In genomic region chr10:104577171-104577570, GRCh38 we compare ENCODE assay signal across 14 cellular contexts.
DNase-seq lines count a peak whose midpoint lies in the region; ATAC-seq and TF ChIP-seq lines count a peak whose summit lies in the region.
"Had no signal": no experiment of that assay in that cellular context is flagged by ENCODE, and none has a peak within 500 bp of the region (broad histone marks: within the 10 kb centered on the region; RNA-seq: fewer than 3 reads in every experiment).

No MANE protein-coding gene starts in this region.

- no peak overlapping the region for H2AFZ ChIP-seq in hepatocyte

- H3K4me1 ChIP-seq in endodermal cell (ENCODE audit: control insufficient read depth, insufficient read depth, low read length) (no peaks in the 10 kb centered on the region), lung (ENCODE audit: control insufficient read depth in 2 of 2, insufficient read depth in 2 of 2, low read length in 2 of 2) (no peaks in the 10 kb centered on the region), hepatocyte (ENCODE audit: insufficient read depth) (no peaks in the 10 kb centered on the region), psoas muscle (no peaks in the 10 kb centered on the region)
- H3K4me1 ChIP-seq: BE2C had no signal

- H4K20me1 ChIP-seq in hepatocyte (ENCODE audit: insufficient read depth, poor library complexity, severe bottlenecking): no peaks in the 10 kb centered on the region

- H3K4me3 Mint-ChIP-seq in endodermal cell: no peak overlapping the region
- H3K4me3 Mint-ChIP-seq: CD4-positive, alpha-beta memory T cell; H9 had no signal

- H3K4me1 Mint-ChIP-seq in endodermal cell: no peaks in the 10 kb centered on the region

- WGBS in endodermal cell (ENCODE audit: insufficient coverage in 1 of 2, insufficient read length in 1 of 2), 2 experiments: 70 to 85% methylated on average over 3 to 5 of the region's 5 CpGs
- 61 to 67% methylated on average over 5 of the region's 5 CpGs for WGBS in lung, 2 donors
- 66% methylated on average over 5 of the region's 5 CpGs for WGBS in hepatocyte (ENCODE audit: low lambda C conversion rate, missing lambda C conversion rate)
- WGBS in psoas muscle, 3 donors: 29 to 38% (median 38%) methylated on average over 5 of the region's 5 CpGs

- no peaks in the 10 kb centered on the region for H3K9me3 Mint-ChIP-seq in endodermal cell
- H3K9me3 Mint-ChIP-seq: H9 had no signal

- H3K9ac ChIP-seq in endodermal cell (ENCODE audit: extremely low read depth, low read length, poor library complexity, severe bottlenecking): no peak overlapping the region

- H3K79me2 ChIP-seq in hepatocyte: no peaks in the 10 kb centered on the region

- H3K27me3 Mint-ChIP-seq in endodermal cell (ENCODE audit: insufficient read depth): peaks cover 7% of the 10 kb centered on the region

- H3K27me3 ChIP-seq in endodermal cell (ENCODE audit: control insufficient read depth, insufficient read depth, low read length, poor library complexity, severe bottlenecking) (no peaks in the 10 kb centered on the region), lung (ENCODE audit: control insufficient read depth, insufficient read depth) (no peaks in the 10 kb centered on the region), hepatocyte (peaks cover 12% of the 10 kb centered on the region), psoas muscle (ENCODE audit: insufficient read depth in 3 of 3, low read length in 2 of 3) (peaks cover 0 to 5% (median 2%) of the 10 kb centered on the region in 3 donors)
- H3K27me3 ChIP-seq: BE2C had no signal

- H3K36me3 ChIP-seq in endodermal cell (ENCODE audit: control insufficient read depth, insufficient read depth, low read length) (no peaks in the 10 kb centered on the region), lung (ENCODE audit: control insufficient read depth in 2 of 2, insufficient read depth in 2 of 2, low read length in 2 of 2) (no peaks in the 10 kb centered on the region), hepatocyte (replicated peaks; ENCODE audit: insufficient read depth, low read depth) (no peaks in the 10 kb centered on the region), psoas muscle (ENCODE audit: insufficient read depth in 1 of 2, low read depth in 1 of 2) (no peaks in the 10 kb centered on the region)
- H3K36me3 ChIP-seq: BE2C had no signal

- ATAC-seq in lung (ENCODE audit: insufficient read depth, low FRiP score) (no peak), psoas muscle (no peak)

- no peaks in the 10 kb centered on the region for H3K36me3 Mint-ChIP-seq in endodermal cell (ENCODE audit: low read depth)
- H3K36me3 Mint-ChIP-seq: CD4-positive, alpha-beta memory T cell had no signal

- no peak for TF ChIP-seq CTCF in endodermal cell (conservative IDR thresholded peaks at IDR 0.05)
- no peak for TF ChIP-seq CTCF in lung (IDR thresholded peaks at IDR 0.05; ENCODE audit: control extremely low read depth, extremely low read depth)
- no peak for TF ChIP-seq CTCF in hepatocyte (IDR thresholded peaks at IDR 0.05; ENCODE audit: poor library complexity)
- no peak for TF ChIP-seq CTCF in psoas muscle (IDR thresholded peaks at IDR 0.05)
- no peak for TF ChIP-seq CTCF in GM20000 (IDR thresholded peaks at IDR 0.05; ENCODE audit: extremely low read depth, missing control alignments)

- H3K4me3 ChIP-seq in endodermal cell (ENCODE audit: low read length) (no peak overlapping the region), lung (no peak overlapping the region), hepatocyte (no peak overlapping the region), psoas muscle (no peak overlapping the region)

- H3K4me2 ChIP-seq in hepatocyte: no peak overlapping the region

- H3K27ac ChIP-seq in endodermal cell (ENCODE audit: low read depth, low read length) (no peak overlapping the region), lung (ENCODE audit: low read depth in 1 of 2, low read length in 1 of 2) (no peak overlapping the region), hepatocyte (no peak overlapping the region), psoas muscle (no peak overlapping the region)
- H3K27ac ChIP-seq: C4-2B had no signal

- H3K9me2 ChIP-seq in hepatocyte (replicated peaks; ENCODE audit: insufficient read depth): no peaks in the 10 kb centered on the region

- no peak overlapping the region for H3K27ac Mint-ChIP-seq in endodermal cell
- H3K27ac Mint-ChIP-seq: CD4-positive, alpha-beta memory T cell; H9 had no signal

- H3K9me3 ChIP-seq in endodermal cell (ENCODE audit: control insufficient read depth, low read length) (no peaks in the 10 kb centered on the region), lung (ENCODE audit: control insufficient read depth in 2 of 2, insufficient read depth in 1 of 2, low read length in 1 of 2) (no peaks in the 10 kb centered on the region), hepatocyte (ENCODE audit: low read depth) (no peaks in the 10 kb centered on the region), psoas muscle (no peaks in the 10 kb centered on the region)
- H3K9me3 ChIP-seq: BE2C had no signal

- intact Hi-C loops in psoas muscle (cut with DNase I): no loop called here

- peak; percentile 13 for DNase-seq in RPMI7951 (ENCODE audit: low read depth)
- DNase-seq in endodermal cell: peak; percentile 11
- DNase-seq in foreskin melanocyte: peak; percentile 29
- peak; percentile 6 for DNase-seq in lung (ENCODE audit: low spot score)
- no peak for DNase-seq in hepatocyte (ENCODE audit: low spot score)
- no peak for DNase-seq in psoas muscle
- no peak for DNase-seq in GM20000 (ENCODE audit: low spot score)
- DNase-seq: BE2C; CD4-positive, alpha-beta memory T cell; DND-41; GDM1; GOT3; H9 had no signal

Comparison
In these comparisons a context has a peak if more than half of its experiments do, and no peak if none do; other contexts are left out.
1. DNase-seq: peak in RPMI7951 (single experiment), endodermal cell (single experiment), foreskin melanocyte (single experiment) and lung (single experiment); none in hepatocyte (single experiment), psoas muscle (0 of 2) and GM20000 (single experiment).